7 cellular contexts compared by ENCODE assay signal in genomic region chr22:23289130-23289503, GRCh38.
"Had no signal": no experiment of that assay in that cellular context is flagged by ENCODE, and none has a peak within 500 bp of the region (broad histone marks: within the 10 kb centered on the region; RNA-seq: fewer than 3 reads in every experiment).

No MANE protein-coding gene starts in this region.

- H3K4me1 ChIP-seq: upper lobe of left lung had no signal

- ATAC-seq: stimulated activated memory B cell treated with anti-CD40 and anti-IgM and Interleukin-4, amounts not matched to agents 10 μg/mL and 1 μg/mL and 100 μg/mL, for 72 hours had no signal

- DNase-seq: activated CD4-positive, alpha-beta T cell treated with anti-CD3 and anti-CD28 coated beads for 1 hour; activated CD4-positive, alpha-beta T cell treated with anti-CD3 and anti-CD28 coated beads, Interleukin-2, amount 50 U/mL, for 4 hours; hypothalamus; stimulated activated CD4-positive, alpha-beta T cell treated with anti-CD3 and anti-CD28 coated beads, Interleukin-12 subunit alpha, Interleukin-12 subunit beta, amount 100 ng/mL, for 4 hours; T-helper 1 cell had no signal

- H3K9me3 ChIP-seq: upper lobe of left lung had no signal

- H3K27me3 ChIP-seq: upper lobe of left lung had no signal

- H3K4me3 ChIP-seq: upper lobe of left lung had no signal
